In genomic region chr1:229558460-229559335, GRCh38 we compare ENCODE assay signal across 8 cellular contexts. TPM values are rescaled to one million over a fixed set of nuclear protein-coding genes. Genes with fewer than 3 reads are reported as not detected.
DNase-seq lines count a peak whose midpoint lies in the region; ATAC-seq and TF ChIP-seq lines count a peak whose summit lies in the region.

ABCB10 (minus strand) TSS chr1:229558707; CDS start chr1:229558652, 55 bp downstream.

- H3K27ac ChIP-seq in HUES6 (ENCODE audit: low read depth, low read length) (no peak within 1 kb of the TSS), OCI-LY1 (ENCODE audit: low read depth, low read length, poor library complexity, severe bottlenecking) (peak within 1 kb of the TSS; percentile 77)

- H3K4me3 ChIP-seq in HUES6 (ENCODE audit: low read depth, low read length) (peak within 1 kb of the TSS; percentile 96), OCI-LY1 (ENCODE audit: low read depth, low read length, poor library complexity, severe bottlenecking) (peak within 1 kb of the TSS; percentile 78)

- H3K36me3 ChIP-seq in HUES6 (ENCODE audit: control insufficient read depth, insufficient read depth, low read length) (no peaks in the 10 kb centered on the region), OCI-LY1 (ENCODE audit: insufficient read depth, low read length) (no peaks in the 10 kb centered on the region)

- peak within 1 kb of the TSS; percentile 80 for H3K4me2 ChIP-seq in OCI-LY1 (ENCODE audit: low read length)

- H4K20me1 ChIP-seq in OCI-LY1 (ENCODE audit: insufficient read depth, low read length), result no peaks in the 10 kb centered on the region

- ATAC-seq in GM21423 (IDR thresholded peaks at IDR 0.05; ENCODE audit: unreplicated experiment), result peak; percentile 71

- H3F3A ChIP-seq in OCI-LY1 (ENCODE audit: insufficient read depth, low read length), result no peaks in the 10 kb centered on the region

- 0 out of 2 replicates have a peak within 1 kb of the TSS, but pooled peaks have one; percentile 72 for H2AFZ ChIP-seq in OCI-LY1 (ENCODE audit: low read length)

- H3K4me3 Mint-ChIP-seq in endothelial cell (ENCODE audit: unreplicated experiment), result peak within 1 kb of the TSS; percentile 95

- peaks cover 3% of the 10 kb centered on the region for H3K36me3 Mint-ChIP-seq in endothelial cell (ENCODE audit: low read depth, unreplicated experiment)

- H3K27me3 Mint-ChIP-seq in endothelial cell (ENCODE audit: unreplicated experiment), result peaks cover 4% of the 10 kb centered on the region

- no peaks in the 10 kb centered on the region for H3K27me3 ChIP-seq in HUES6 (ENCODE audit: control insufficient read depth, insufficient read depth, low read length)
- no peaks in the 10 kb centered on the region for H3K27me3 ChIP-seq in OCI-LY1 (ENCODE audit: insufficient read depth, low read length)

- DNase-seq in DMS 273 (lab: John Stamatoyannopoulos, UW; ENCODE audit: unreplicated experiment), result peak; percentile 99
- DNase-seq in activated CD8-positive, alpha-beta memory T cell treated with anti-CD3 and anti-CD28 coated beads, Interleukin-2, amount 50 U/mL, for 4 hours, result peak; percentile 87
- peak; percentile 99 for DNase-seq in endothelial cell (ENCODE audit: low spot score)
- peak; percentile 99 for DNase-seq in midbrain (lab: John Stamatoyannopoulos, UW)
- peak; percentile 65 for DNase-seq in stimulated activated CD8-positive, alpha-beta memory T cell treated with anti-CD3 and anti-CD28 coated beads, Interleukin-2, amount 100 ng/mL, for 1 hour (ENCODE audit: low read depth in 2 of 2)

- peak within 1 kb of the TSS; percentile 24 for H3K27ac Mint-ChIP-seq in endothelial cell (ENCODE audit: unreplicated experiment)

- peaks cover 32% of the 10 kb centered on the region for H3K4me1 ChIP-seq in HUES6 (ENCODE audit: control insufficient read depth, insufficient read depth, low read length)
- H3K4me1 ChIP-seq in OCI-LY1 (ENCODE audit: insufficient read depth, low read length, severe bottlenecking), result peaks cover 33% of the 10 kb centered on the region

- H3K9me3 ChIP-seq in HUES6 (ENCODE audit: control insufficient read depth, insufficient read depth, low read depth, low read length) (no peaks in the 10 kb centered on the region), OCI-LY1 (ENCODE audit: low read length) (no peaks in the 10 kb centered on the region)

- TF ChIP-seq CTCF in OCI-LY1 (IDR thresholded peaks at IDR 0.05; ENCODE audit: low read length), result peak; percentile 81
- peak; percentile 87 for TF ChIP-seq CTCF in endothelial cell (IDR thresholded peaks at IDR 0.05; ENCODE audit: unreplicated experiment)

- H3K9me3 Mint-ChIP-seq in endothelial cell (ENCODE audit: unreplicated experiment), result no peaks in the 10 kb centered on the region

- no peaks in the 10 kb centered on the region for H3K79me2 ChIP-seq in OCI-LY1 (ENCODE audit: insufficient read depth, low read length)

- H3K4me1 Mint-ChIP-seq in endothelial cell (ENCODE audit: unreplicated experiment), result peaks cover 22% of the 10 kb centered on the region

- no peaks in the 10 kb centered on the region for H3K9me2 ChIP-seq in OCI-LY1 (ENCODE audit: low read depth, low read length)

- H3K9ac ChIP-seq in HUES6 (ENCODE audit: low read length) (peak within 1 kb of the TSS; percentile 81), OCI-LY1 (ENCODE audit: low read length) (peak within 1 kb of the TSS; percentile 76)

RNA-seq across cellular contexts. Expression of gene ABCB10, which starts in this region (rescaled TPM):
- 18.3 TPM for total RNA-seq in endothelial cell (ENCODE audit: unreplicated experiment)
